1 cellular context compared by ENCODE assay signal in the genomic region with DNA sequence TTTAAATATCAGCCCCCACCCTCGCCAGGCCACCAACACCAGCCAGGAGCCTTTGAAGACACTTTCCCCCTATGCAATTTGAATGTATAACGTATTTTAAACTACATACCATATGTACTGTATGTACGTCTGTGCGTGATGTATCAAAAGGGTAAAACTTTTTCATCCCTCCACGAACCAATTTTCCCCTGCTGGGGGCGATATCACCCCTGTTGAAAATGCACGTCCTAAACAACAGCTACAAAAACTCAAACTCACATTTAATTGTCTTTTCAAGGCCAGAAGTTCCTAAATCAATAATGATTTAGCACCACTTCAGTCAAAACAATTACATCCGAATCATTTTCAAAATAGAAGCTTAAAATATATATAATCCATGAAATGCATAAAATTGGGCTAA.
TF ChIP-seq lines count a peak whose summit lies in the region.

No MANE protein-coding gene starts in this region.

TF ChIP-seq in HepG2, 621 proteins besides CTCF, POLR2A, EP300 and RAD21:
- no peak for TF ChIP-seq ZNF646 (CRISPR knock-in tag; IDR thresholded peaks at IDR 0.05)
- no peak for TF ChIP-seq ZNF496 (CRISPR knock-in tag; IDR thresholded peaks at IDR 0.05; ENCODE audit: insufficient replicate concordance)
- TF ChIP-seq, protein P1, sequence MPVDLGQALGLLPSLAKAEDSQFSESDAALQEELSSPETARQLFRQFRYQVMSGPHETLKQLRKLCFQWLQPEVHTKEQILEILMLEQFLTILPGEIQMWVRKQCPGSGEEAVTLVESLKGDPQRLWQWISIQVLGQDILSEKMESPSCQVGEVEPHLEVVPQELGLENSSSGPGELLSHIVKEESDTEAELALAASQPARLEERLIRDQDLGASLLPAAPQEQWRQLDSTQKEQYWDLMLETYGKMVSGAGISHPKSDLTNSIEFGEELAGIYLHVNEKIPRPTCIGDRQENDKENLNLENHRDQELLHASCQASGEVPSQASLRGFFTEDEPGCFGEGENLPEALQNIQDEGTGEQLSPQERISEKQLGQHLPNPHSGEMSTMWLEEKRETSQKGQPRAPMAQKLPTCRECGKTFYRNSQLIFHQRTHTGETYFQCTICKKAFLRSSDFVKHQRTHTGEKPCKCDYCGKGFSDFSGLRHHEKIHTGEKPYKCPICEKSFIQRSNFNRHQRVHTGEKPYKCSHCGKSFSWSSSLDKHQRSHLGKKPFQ (CRISPR knock-in tag; IDR thresholded peaks at IDR 0.05; ENCODE audit: insufficient replicate concordance), result no peak
- no peak for TF ChIP-seq PRDM15 (CRISPR knock-in tag; IDR thresholded peaks at IDR 0.05)
- TF ChIP-seq, protein P2, sequence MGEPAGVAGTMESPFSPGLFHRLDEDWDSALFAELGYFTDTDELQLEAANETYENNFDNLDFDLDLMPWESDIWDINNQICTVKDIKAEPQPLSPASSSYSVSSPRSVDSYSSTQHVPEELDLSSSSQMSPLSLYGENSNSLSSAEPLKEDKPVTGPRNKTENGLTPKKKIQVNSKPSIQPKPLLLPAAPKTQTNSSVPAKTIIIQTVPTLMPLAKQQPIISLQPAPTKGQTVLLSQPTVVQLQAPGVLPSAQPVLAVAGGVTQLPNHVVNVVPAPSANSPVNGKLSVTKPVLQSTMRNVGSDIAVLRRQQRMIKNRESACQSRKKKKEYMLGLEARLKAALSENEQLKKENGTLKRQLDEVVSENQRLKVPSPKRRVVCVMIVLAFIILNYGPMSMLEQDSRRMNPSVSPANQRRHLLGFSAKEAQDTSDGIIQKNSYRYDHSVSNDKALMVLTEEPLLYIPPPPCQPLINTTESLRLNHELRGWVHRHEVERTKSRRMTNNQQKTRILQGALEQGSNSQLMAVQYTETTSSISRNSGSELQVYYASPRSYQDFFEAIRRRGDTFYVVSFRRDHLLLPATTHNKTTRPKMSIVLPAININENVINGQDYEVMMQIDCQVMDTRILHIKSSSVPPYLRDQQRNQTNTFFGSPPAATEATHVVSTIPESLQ (CRISPR knock-in tag; conservative IDR thresholded peaks at IDR 0.05), result no peak
